In genomic region chrX:24215282-24215681, GRCh38 we compare ENCODE assay signal across 21 cellular contexts.
A peak's percentile ranks its signal among the peaks of the same experiment; 100 is the strongest.
DNase-seq lines count a peak whose midpoint lies in the region; ATAC-seq and TF ChIP-seq lines count a peak whose summit lies in the region.
"Had no signal": no experiment of that assay in that cellular context is flagged by ENCODE, and none has a peak within 500 bp of the region (broad histone marks: within the 10 kb centered on the region; RNA-seq: fewer than 3 reads in every experiment).

No MANE protein-coding gene starts in this region.

- POLR2A ChIA-PET in activated CD8-positive, alpha-beta T cell treated with anti-CD3 and anti-CD28 coated beads for 36 hours (lab: Charles Lee) = no interaction called here
- POLR2A ChIA-PET in activated CD8-positive, alpha-beta T cell treated with anti-CD3 and anti-CD28 coated beads, Interleukin-2, amount 10 ng/mL, durations not matched to agents 7 days and 5 days (lab: Charles Lee) = no interaction called here
- POLR2A ChIA-PET in CD8-positive, alpha-beta T cell (lab: Charles Lee) = no interaction called here
- POLR2A ChIA-PET in A673 (lab: Charles Lee; ENCODE audit: low non-redundant PET) = no interaction called here

- peak overlapping the region; percentile 52 for H3K27ac Mint-ChIP-seq in activated CD8-positive, alpha-beta T cell treated with anti-CD3 and anti-CD28 coated beads for 36 hours
- H3K27ac Mint-ChIP-seq in activated CD8-positive, alpha-beta T cell treated with anti-CD3 and anti-CD28 coated beads, Interleukin-2, amount 10 ng/mL, durations not matched to agents 7 days and 5 days = no peak overlapping the region
- H3K27ac Mint-ChIP-seq in CD8-positive, alpha-beta T cell = peak overlapping the region; percentile 62
- peak overlapping the region; percentile 50 for H3K27ac Mint-ChIP-seq in endodermal cell
- H3K27ac Mint-ChIP-seq in mesothelial cell of epicardium = peak overlapping the region; percentile 60

- CTCF ChIA-PET in activated CD8-positive, alpha-beta T cell treated with anti-CD3 and anti-CD28 coated beads for 36 hours (lab: Charles Lee) = no interaction called here
- CTCF ChIA-PET in activated CD8-positive, alpha-beta T cell treated with anti-CD3 and anti-CD28 coated beads, Interleukin-2, amount 10 ng/mL, durations not matched to agents 7 days and 5 days (lab: Charles Lee) = no interaction called here
- CTCF ChIA-PET in CD8-positive, alpha-beta T cell (lab: Charles Lee) = no interaction called here
- CTCF ChIA-PET in A673 (lab: Charles Lee) = no interaction called here

- no peaks in the 10 kb centered on the region for H3K27me3 ChIP-seq in CD8-positive, alpha-beta T cell (ENCODE audit: insufficient read depth, low read length)
- H3K27me3 ChIP-seq in endodermal cell (ENCODE audit: control insufficient read depth, insufficient read depth, low read length, poor library complexity, severe bottlenecking) = no peaks in the 10 kb centered on the region
- H3K27me3 ChIP-seq in A673 (replicated peaks; ENCODE audit: insufficient read depth, low read depth, low read length, poor library complexity) = no peaks in the 10 kb centered on the region
- H3K27me3 ChIP-seq: BE2C had no signal

- H3K27me3 Mint-ChIP-seq in activated CD8-positive, alpha-beta T cell treated with anti-CD3 and anti-CD28 coated beads for 36 hours = no peaks in the 10 kb centered on the region
- H3K27me3 Mint-ChIP-seq in activated CD8-positive, alpha-beta T cell treated with anti-CD3 and anti-CD28 coated beads, Interleukin-2, amount 10 ng/mL, durations not matched to agents 7 days and 5 days (ENCODE audit: low read depth) = no peaks in the 10 kb centered on the region
- H3K27me3 Mint-ChIP-seq in CD8-positive, alpha-beta T cell (ENCODE audit: low read depth) = no peaks in the 10 kb centered on the region
- H3K27me3 Mint-ChIP-seq in endodermal cell (ENCODE audit: insufficient read depth) (no peaks in the 10 kb centered on the region), mesothelial cell of epicardium (ENCODE audit: low read depth) (no peaks in the 10 kb centered on the region)
- H3K27me3 Mint-ChIP-seq: CD4-positive, alpha-beta memory T cell had no signal

- no peaks in the 10 kb centered on the region for H3K9me3 Mint-ChIP-seq in activated CD8-positive, alpha-beta T cell treated with anti-CD3 and anti-CD28 coated beads for 36 hours
- H3K9me3 Mint-ChIP-seq in activated CD8-positive, alpha-beta T cell treated with anti-CD3 and anti-CD28 coated beads, Interleukin-2, amount 10 ng/mL, durations not matched to agents 7 days and 5 days (ENCODE audit: insufficient read depth) = no peaks in the 10 kb centered on the region
- H3K9me3 Mint-ChIP-seq in CD8-positive, alpha-beta T cell = no peaks in the 10 kb centered on the region
- H3K9me3 Mint-ChIP-seq in endodermal cell (no peaks in the 10 kb centered on the region), mesothelial cell of epicardium (peaks cover 3% of the 10 kb centered on the region)
- H3K9me3 Mint-ChIP-seq: CD4-positive, alpha-beta memory T cell had no signal

- BruUV-seq in A673 (replicated peaks; lab: Mats Ljungman, UMichigan) = no TSS peak

- ATAC-seq in activated CD8-positive, alpha-beta T cell treated with anti-CD3 and anti-CD28 coated beads for 36 hours = no peak
- no peak for ATAC-seq in activated CD8-positive, alpha-beta T cell treated with anti-CD3 and anti-CD28 coated beads, Interleukin-2, amount 10 ng/mL, durations not matched to agents 7 days and 5 days
- no peak for ATAC-seq in CD8-positive, alpha-beta T cell
- ATAC-seq in left lobe of liver = no peak
- ATAC-seq: PC-3 had no signal

- H3K36me3 Mint-ChIP-seq in activated CD8-positive, alpha-beta T cell treated with anti-CD3 and anti-CD28 coated beads for 36 hours (ENCODE audit: low read depth) = peaks cover 8% of the 10 kb centered on the region
- H3K36me3 Mint-ChIP-seq in activated CD8-positive, alpha-beta T cell treated with anti-CD3 and anti-CD28 coated beads, Interleukin-2, amount 10 ng/mL, durations not matched to agents 7 days and 5 days (ENCODE audit: low read depth) = peaks cover 19% of the 10 kb centered on the region
- peaks cover 28% of the 10 kb centered on the region for H3K36me3 Mint-ChIP-seq in CD8-positive, alpha-beta T cell
- H3K36me3 Mint-ChIP-seq in endodermal cell (ENCODE audit: low read depth) = peaks cover 26% of the 10 kb centered on the region
- H3K36me3 Mint-ChIP-seq in mesothelial cell of epicardium = peaks cover 18% of the 10 kb centered on the region

- no peaks in the 10 kb centered on the region for H3K9me3 ChIP-seq in CD8-positive, alpha-beta T cell (ENCODE audit: low read length)
- no peaks in the 10 kb centered on the region for H3K9me3 ChIP-seq in endodermal cell (ENCODE audit: control insufficient read depth, low read length)
- no peaks in the 10 kb centered on the region for H3K9me3 ChIP-seq in A673 (ENCODE audit: low read depth, low read length, poor library complexity, severe bottlenecking)
- H3K9me3 ChIP-seq: BE2C had no signal

- no peak overlapping the region for H3K9ac ChIP-seq in endodermal cell (ENCODE audit: extremely low read depth, low read length, poor library complexity, severe bottlenecking)

- WGBS in endodermal cell (ENCODE audit: insufficient coverage in 1 of 2, insufficient read length in 1 of 2), 2 experiments = 87% methylated on average over 2 of the region's 2 CpGs; no CpG with 5 or more reads in 1 of the 2 experiments

- H3K4me3 Mint-ChIP-seq in activated CD8-positive, alpha-beta T cell treated with anti-CD3 and anti-CD28 coated beads for 36 hours = no peak overlapping the region
- no peak overlapping the region for H3K4me3 Mint-ChIP-seq in activated CD8-positive, alpha-beta T cell treated with anti-CD3 and anti-CD28 coated beads, Interleukin-2, amount 10 ng/mL, durations not matched to agents 7 days and 5 days
- no peak overlapping the region for H3K4me3 Mint-ChIP-seq in CD8-positive, alpha-beta T cell
- no peak overlapping the region for H3K4me3 Mint-ChIP-seq in endodermal cell
- no peak overlapping the region for H3K4me3 Mint-ChIP-seq in mesothelial cell of epicardium
- H3K4me3 Mint-ChIP-seq: CD4-positive, alpha-beta memory T cell had no signal

- no peak for DNase-seq in activated CD8-positive, alpha-beta T cell treated with anti-CD3 and anti-CD28 coated beads for 36 hours
- no peak for DNase-seq in activated CD8-positive, alpha-beta T cell treated with anti-CD3 and anti-CD28 coated beads, Interleukin-2, amount 10 ng/mL, durations not matched to agents 7 days and 5 days
- no peak for DNase-seq in CD8-positive, alpha-beta T cell
- DNase-seq in endodermal cell (no peak), mesothelial cell of epicardium (ENCODE audit: low spot score in 2 of 2, unreplicated experiment in 2 of 2) (no peak), A673 (ENCODE audit: low spot score) (no peak), left lobe of liver (ENCODE audit: low spot score) (no peak)
- DNase-seq in activated CD4-positive, alpha-beta T cell treated with anti-CD3 and anti-CD28 coated beads for 48 hours = no peak
- DNase-seq: 8988T; BE2C; Calu3; CD4-positive, alpha-beta memory T cell; GF-D8; KBM-7; NCI-H1105 treated with DMSO at 0.1 percent for 48 hours; NCI-H1694; NCI-H2107; NCI-H345; PC-3; RPMI8226; SIG-M5 had no signal

- H3K27ac ChIP-seq in CD8-positive, alpha-beta T cell (ENCODE audit: low read depth, low read length) = no peak overlapping the region
- H3K27ac ChIP-seq in endodermal cell (ENCODE audit: low read depth, low read length) (no peak overlapping the region), A673 (ENCODE audit: low read depth, low read length, poor library complexity, severe bottlenecking) (no peak overlapping the region)

- intact Hi-C loops in activated CD8-positive, alpha-beta T cell treated with anti-CD3 and anti-CD28 coated beads for 36 hours (cut with micrococcal nuclease) = no loop called here
- intact Hi-C loops in CD8-positive, alpha-beta T cell (cut with DNase I, micrococcal nuclease) = loop anchor here in 1 of 2 experiments (10.0 kb wide), 1 partner anchor 130 kb away; no protein-coding TSS in a partner anchor
- intact Hi-C loops in A673 (cut with micrococcal nuclease; ENCODE audit: unreplicated experiment) = no loop called here

- no peaks in the 10 kb centered on the region for H3K36me3 ChIP-seq in CD8-positive, alpha-beta T cell (ENCODE audit: insufficient read depth, low read length)
- H3K36me3 ChIP-seq in endodermal cell (ENCODE audit: control insufficient read depth, insufficient read depth, low read length) = peaks cover 18% of the 10 kb centered on the region
- peaks cover 23% of the 10 kb centered on the region for H3K36me3 ChIP-seq in A673 (ENCODE audit: insufficient read depth, low read length, poor library complexity, severe bottlenecking)

- H3K4me3 ChIP-seq in CD8-positive, alpha-beta T cell (ENCODE audit: low read depth, low read length) = no peak overlapping the region
- H3K4me3 ChIP-seq in endodermal cell (ENCODE audit: low read length) (no peak overlapping the region), A673 (ENCODE audit: low read depth, low read length, poor library complexity, severe bottlenecking) (no peak overlapping the region)

- H3K4me1 Mint-ChIP-seq in activated CD8-positive, alpha-beta T cell treated with anti-CD3 and anti-CD28 coated beads for 36 hours (ENCODE audit: low read depth) = peaks cover 8% of the 10 kb centered on the region
- peaks cover 6% of the 10 kb centered on the region for H3K4me1 Mint-ChIP-seq in activated CD8-positive, alpha-beta T cell treated with anti-CD3 and anti-CD28 coated beads, Interleukin-2, amount 10 ng/mL, durations not matched to agents 7 days and 5 days (ENCODE audit: low read depth)
- peaks cover 11% of the 10 kb centered on the region for H3K4me1 Mint-ChIP-seq in CD8-positive, alpha-beta T cell (ENCODE audit: low read depth)
- peaks cover 15% of the 10 kb centered on the region for H3K4me1 Mint-ChIP-seq in endodermal cell
- H3K4me1 Mint-ChIP-seq in mesothelial cell of epicardium = peaks cover 31% of the 10 kb centered on the region

- TF ChIP-seq CTCF in activated CD8-positive, alpha-beta T cell treated with anti-CD3 and anti-CD28 coated beads for 36 hours (IDR thresholded peaks at IDR 0.05) = no peak
- TF ChIP-seq CTCF in CD8-positive, alpha-beta T cell (IDR thresholded peaks at IDR 0.05) = no peak
- TF ChIP-seq CTCF in endodermal cell (conservative IDR thresholded peaks at IDR 0.05) = no peak
- no peak for TF ChIP-seq CTCF in mesothelial cell of epicardium (IDR thresholded peaks at IDR 0.05; ENCODE audit: unreplicated experiment)
- no peak for TF ChIP-seq CTCF in A673 (conservative IDR thresholded peaks at IDR 0.05; ENCODE audit: low read depth, low read length)

- no peaks in the 10 kb centered on the region for H3K4me1 ChIP-seq in CD8-positive, alpha-beta T cell (ENCODE audit: insufficient read depth, low read length)
- H3K4me1 ChIP-seq in endodermal cell (ENCODE audit: control insufficient read depth, insufficient read depth, low read length) = no peaks in the 10 kb centered on the region
- peaks cover 4% of the 10 kb centered on the region for H3K4me1 ChIP-seq in A673 (ENCODE audit: insufficient read depth, low read length, poor library complexity, severe bottlenecking)
- H3K4me1 ChIP-seq: BE2C had no signal
